Comparison of ENCODE assay signal across 11 cellular contexts in the genomic region with DNA sequence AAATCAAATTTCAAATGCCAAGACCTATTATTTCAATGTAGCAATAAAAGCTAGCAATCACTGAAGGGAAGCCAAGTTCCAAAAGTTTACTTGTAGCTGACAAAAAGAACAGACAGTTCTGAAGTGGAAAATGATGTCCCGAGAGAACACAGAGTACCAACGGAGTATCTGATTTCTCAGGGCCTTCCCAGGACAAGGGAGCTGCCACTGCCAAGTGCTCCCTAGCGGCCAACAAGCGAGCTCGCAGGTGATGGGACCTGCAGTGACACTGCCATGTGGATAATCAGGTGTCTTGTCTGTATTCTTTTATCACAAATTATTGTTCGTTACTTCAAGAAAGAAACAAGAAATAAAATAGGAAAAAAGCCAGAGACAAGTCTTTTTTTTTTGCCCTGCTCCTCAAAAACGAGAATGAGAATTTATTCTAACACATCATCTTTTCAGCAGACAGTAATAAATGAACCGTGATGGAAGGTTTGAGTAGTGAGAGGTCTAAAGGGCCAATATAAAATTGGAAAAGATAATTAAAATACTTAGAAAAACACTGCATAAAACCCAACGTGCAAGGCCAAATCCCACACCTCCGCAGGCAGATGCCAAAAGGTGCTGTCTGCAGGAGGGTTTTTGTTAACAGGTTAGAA.
DNase-seq lines count a peak whose midpoint lies in the region; ATAC-seq and TF ChIP-seq lines count a peak whose summit lies in the region.
"Had no signal": no experiment of that assay in that cellular context is flagged by ENCODE, and none has a peak within 500 bp of the region (broad histone marks: within the 10 kb centered on the region; RNA-seq: fewer than 3 reads in every experiment).

No MANE protein-coding gene starts in this region.

- no peak for TF ChIP-seq POLR2A in spleen (IDR thresholded peaks at IDR 0.05)

- peaks cover 0 to 35% (median 1%) of the 10 kb centered on the region in 6 donors for H3K36me3 ChIP-seq in spleen

- no peaks in the 10 kb centered on the region for H3K9me3 ChIP-seq in spleen

- no peak overlapping the region for H3K4me3 ChIP-seq in spleen

- intact Hi-C loops in spleen (cut with DNase I; ENCODE audit: low total_unique reads): no loop called here

- ATAC-seq in HG03520 (IDR thresholded peaks at IDR 0.05; ENCODE audit: unreplicated experiment) (peak; percentile 74), HG02938 (IDR thresholded peaks at IDR 0.05; ENCODE audit: unreplicated experiment) (no peak), HG02884 (IDR thresholded peaks at IDR 0.05; ENCODE audit: unreplicated experiment) (no peak)
- ATAC-seq: natural killer cell treated with Interleukin-12 subunit alpha and Interleukin-12 subunit beta and Interleukin-15 and Interleukin-18, amount 100 ng/mL, for 72 hours had no signal

- no peak overlapping the region for H3K27ac ChIP-seq in 22Rv1
- H3K27ac ChIP-seq in spleen: no peak overlapping the region

- TF ChIP-seq CTCF in 22Rv1 (IDR thresholded peaks at IDR 0.05): peak; percentile 85
- TF ChIP-seq CTCF in spleen (IDR thresholded peaks at IDR 0.05 in 8 of 11, conservative IDR thresholded peaks at IDR 0.05 in 3 of 11): no peak

- no peaks in the 10 kb centered on the region for H3K4me1 ChIP-seq in spleen

- DNase-seq in UCSD-AML1 (lab: John Stamatoyannopoulos, UW; ENCODE audit: unreplicated experiment) (peak; percentile 14), iPS-NIHi11 (ENCODE audit: low spot score) (peak; percentile 41), spleen (no peak)
- no peak for DNase-seq in stimulated activated CD4-positive, alpha-beta T cell treated with anti-CD3 and anti-CD28 coated beads, Interleukin-4, amount 100 ng/mL, for 24 hours
- DNase-seq: CD4-positive, CD25-positive, alpha-beta regulatory T cell; effector CD8-positive, alpha-beta T cell had no signal

- no peaks in the 10 kb centered on the region for H3K27me3 ChIP-seq in spleen (replicated peaks in 1 of 7)

- WGBS in spleen, 5 donors: 75 to 86% (median 82%) methylated on average over 10 of the region's 10 CpGs

Comparison
In these comparisons a context has a peak if more than half of its experiments do, and no peak if none do; other contexts are left out.
1. DNase-seq: peak in UCSD-AML1 (single experiment) and iPS-NIHi11 (single experiment); none in spleen (single experiment) and stimulated activated CD4-positive, alpha-beta T cell treated with anti-CD3 and anti-CD28 coated beads, Interleukin-4, amount 100 ng/mL, for 24 hours (single experiment).